ENCODE assay signal across 8 cellular contexts in genomic region chr4:103099691-103100392, GRCh38. TPM values are rescaled to one million over a fixed set of nuclear protein-coding genes. Genes with fewer than 3 reads are reported as not detected.
A peak's percentile ranks its signal among the peaks of the same experiment; 100 is the strongest.
DNase-seq lines count a peak whose midpoint lies in the region; ATAC-seq and TF ChIP-seq lines count a peak whose summit lies in the region.

Gene BDH2 (minus strand): TSS chr4:103099834. CDS start chr4:103096254, 3,580 bp downstream.

- peak within 1 kb of the TSS; percentile 37 to 78 (median 67) for H3K27ac ChIP-seq in adrenal gland

- peak; percentile 6 to 23 for DNase-seq in activated CD4-positive, alpha-beta T cell treated with anti-CD3 and anti-CD28 coated beads for 24 hours (ENCODE audit: low read depth in 2 of 2)
- no peak for DNase-seq in activated CD4-positive, alpha-beta T cell treated with anti-CD3 and anti-CD28 coated beads for 1 hour
- DNase-seq in HEK293T (ENCODE audit: extremely low spot score), result peak; percentile 79
- peak; percentile 89 for DNase-seq in M059J (ENCODE audit: low read depth)
- DNase-seq in SIG-M5 (lab: John Stamatoyannopoulos, UW), result peak; percentile 89
- DNase-seq in adrenal gland, result peak; percentile 59 to 85 (median 70)
- no peak for DNase-seq in Right ventricle myocardium superior
- DNase-seq in omental fat pad (ENCODE audit: low spot score), result no peak

- CTCF ChIA-PET in HEK293T (lab: Yijun Ruan, JAX), result interaction anchor here (0.5 to 2.3 kb wide), 6 partner anchors 8 to 669 kb away, joined by 3 to 9 read pairs (median 4); no protein-coding TSS in a partner anchor

- TF ChIP-seq CTCF in adrenal gland (IDR thresholded peaks at IDR 0.05) (peak; percentile 79 to 91 (median 84)), omental fat pad (IDR thresholded peaks at IDR 0.05) (peak in 1 of 3 donors; percentile 30)

- intact Hi-C loops in adrenal gland (cut with DNase I) (loop anchor here in 1 of 2 donors (10.0 kb wide), 2 partner anchors 475 to 655 kb away; no protein-coding TSS in a partner anchor), Right ventricle myocardium superior (cut with DNase I) (loop anchor here (5.0 to 10.0 kb wide), 2 partner anchors 475 to 648 kb away; no protein-coding TSS in a partner anchor)

- peaks cover 18 to 29% of the 10 kb centered on the region in 2 donors for H3K4me1 ChIP-seq in adrenal gland (replicated peaks in 1 of 2)

- H3K27me3 ChIP-seq in adrenal gland, result no peaks in the 10 kb centered on the region

- no peaks in the 10 kb centered on the region for H3K36me3 ChIP-seq in adrenal gland (replicated peaks in 1 of 2)

- H3K4me3 ChIP-seq in adrenal gland, result peak within 1 kb of the TSS; percentile 5 to 62 (median 48)

- TF ChIP-seq POLR2A in adrenal gland (IDR thresholded peaks at IDR 0.05), result peak in 1 of 2 donors; percentile 85

- H3K9me3 ChIP-seq in adrenal gland (replicated peaks in 1 of 3), result no peaks in the 10 kb centered on the region

- POLR2A ChIA-PET in HEK293T (lab: Yijun Ruan, JAX), result interaction anchor here (0.9 kb wide), 1 partner anchor 8 kb away, joined by 3 read pairs; no protein-coding TSS in a partner anchor

- ATAC-seq in Right ventricle myocardium superior (ENCODE audit: poor library complexity) (peak; percentile 98), omental fat pad (ENCODE audit: low FRiP score) (peak; percentile 96)

- WGBS in adrenal gland, 4 donors, result 9 to 10% (median 10%) methylated on average over 11 of the region's 11 CpGs

TF ChIP-seq in HEK293T, 16 proteins besides CTCF, POLR2A, EP300 and RAD21:
- no peak for TF ChIP-seq HDGF (IDR thresholded peaks at IDR 0.05; ENCODE audit: borderline replicate concordance)
- no peak for TF ChIP-seq ELF4 (IDR thresholded peaks at IDR 0.05)
TF ChIP-seq in HEK293T: peak in this region for 0.

RNA-seq across cellular contexts. Expression of gene BDH2, which starts in this region (rescaled TPM):
- total RNA-seq in M059J (2014; rRNA removed; shearing (Covaris generic)), result 17.3 and 25.1 TPM in 2 replicates
- total RNA-seq in adrenal gland (100 to 1,000 TPM in 7 of 8 donors, 10 to 100 TPM in 1; 84.6 to 209 (median 116) TPM), Right ventricle myocardium superior (20.1 TPM), omental fat pad (10 to 100 TPM; 32.9 to 79.9 (median 49.3) TPM)
- polyA plus RNA-seq in adrenal gland, result 100 to 1,000 TPM; 101 to 169 (median 111) TPM

Comparison
In these comparisons a context has a peak if more than half of its experiments do, and no peak if none do; other contexts are left out.
1. DNase-seq: peak in activated CD4-positive, alpha-beta T cell treated with anti-CD3 and anti-CD28 coated beads for 24 hours (2 of 2), HEK293T (single experiment), M059J (single experiment), SIG-M5 (single experiment) and adrenal gland (7 of 7); none in activated CD4-positive, alpha-beta T cell treated with anti-CD3 and anti-CD28 coated beads for 1 hour (single experiment), Right ventricle myocardium superior (single experiment) and omental fat pad (single experiment).